ENCODE assay signal across 1 cellular context in the genomic region with DNA sequence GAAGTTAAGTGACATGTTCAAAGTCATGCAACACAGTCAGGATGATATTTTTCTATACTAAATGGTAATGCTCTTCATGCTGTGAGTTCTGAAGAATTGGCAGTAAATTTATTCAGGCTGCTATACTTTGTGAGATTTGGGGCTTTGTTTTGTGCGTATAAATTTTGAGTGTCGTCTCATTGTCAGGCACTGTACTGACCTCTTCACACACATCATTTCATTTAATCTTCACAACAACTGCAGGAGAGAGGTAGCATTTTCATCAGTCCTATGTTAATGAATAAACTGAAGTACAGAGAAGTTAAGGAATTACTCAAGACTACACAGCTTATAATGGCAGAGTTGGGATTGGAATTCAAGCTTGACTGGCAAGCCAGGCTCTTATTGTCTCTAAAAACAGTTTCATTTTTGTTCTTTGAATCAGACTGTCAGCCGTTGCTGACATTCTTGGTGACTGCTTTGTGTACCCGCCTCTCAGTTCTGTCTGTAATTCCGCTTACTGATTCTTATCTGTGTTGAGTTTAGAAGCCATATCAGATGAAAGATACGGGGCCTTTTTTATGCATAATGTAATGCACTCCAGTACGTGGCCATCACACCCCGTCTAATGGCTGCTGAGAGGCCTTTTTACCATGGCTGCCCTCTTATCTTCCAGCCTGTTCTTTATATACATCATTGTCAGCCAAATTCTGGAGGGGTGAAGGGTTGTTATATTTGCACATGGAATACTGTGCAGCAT.
TF ChIP-seq lines count a peak whose summit lies in the region.

No MANE protein-coding gene starts in this region.

TF ChIP-seq in K562, 482 proteins besides CTCF, POLR2A, EP300 and RAD21 (continued from another document):
- TF ChIP-seq, protein P1, sequence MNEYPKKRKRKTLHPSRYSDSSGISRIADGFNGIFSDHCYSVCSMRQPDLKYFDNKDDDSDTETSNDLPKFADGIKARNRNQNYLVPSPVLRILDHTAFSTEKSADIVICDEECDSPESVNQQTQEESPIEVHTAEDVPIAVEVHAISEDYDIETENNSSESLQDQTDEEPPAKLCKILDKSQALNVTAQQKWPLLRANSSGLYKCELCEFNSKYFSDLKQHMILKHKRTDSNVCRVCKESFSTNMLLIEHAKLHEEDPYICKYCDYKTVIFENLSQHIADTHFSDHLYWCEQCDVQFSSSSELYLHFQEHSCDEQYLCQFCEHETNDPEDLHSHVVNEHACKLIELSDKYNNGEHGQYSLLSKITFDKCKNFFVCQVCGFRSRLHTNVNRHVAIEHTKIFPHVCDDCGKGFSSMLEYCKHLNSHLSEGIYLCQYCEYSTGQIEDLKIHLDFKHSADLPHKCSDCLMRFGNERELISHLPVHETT (CRISPR knock-in tag; conservative IDR thresholded peaks at IDR 0.05 in 1 of 2, IDR thresholded peaks at IDR 0.05 in 1 of 2), result peak in 1 of 2 experiments; percentile 75; a peak in 1 of 4 replicates
- no peak for TF ChIP-seq ATF1 (CRISPR knock-in tag; IDR thresholded peaks at IDR 0.05)
- TF ChIP-seq ATF1 (tag; IDR thresholded peaks at IDR 0.05), result 0 out of 2 replicates have a peak, but pooled peaks have one; percentile 16
- TF ChIP-seq, protein P2, sequence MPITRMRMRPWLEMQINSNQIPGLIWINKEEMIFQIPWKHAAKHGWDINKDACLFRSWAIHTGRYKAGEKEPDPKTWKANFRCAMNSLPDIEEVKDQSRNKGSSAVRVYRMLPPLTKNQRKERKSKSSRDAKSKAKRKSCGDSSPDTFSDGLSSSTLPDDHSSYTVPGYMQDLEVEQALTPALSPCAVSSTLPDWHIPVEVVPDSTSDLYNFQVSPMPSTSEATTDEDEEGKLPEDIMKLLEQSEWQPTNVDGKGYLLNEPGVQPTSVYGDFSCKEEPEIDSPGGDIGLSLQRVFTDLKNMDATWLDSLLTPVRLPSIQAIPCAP (CRISPR knock-in tag; IDR thresholded peaks at IDR 0.05; ENCODE audit: borderline replicate concordance), result no peak
- no peak for TF ChIP-seq ATF3 (IDR thresholded peaks at IDR 0.05)
- TF ChIP-seq ATF3 (CRISPR knock-in tag; conservative IDR thresholded peaks at IDR 0.05), result no peak
- TF ChIP-seq MAZ (CRISPR knock-in tag; conservative IDR thresholded peaks at IDR 0.05 in 1 of 2, IDR thresholded peaks at IDR 0.05 in 1 of 2), result 0 out of 4 replicates have a peak, but pooled peaks of 1 of the 2 experiments have one; percentile 35
- TF ChIP-seq ZBTB9 (CRISPR knock-in tag; IDR thresholded peaks at IDR 0.05), result peak; percentile 89
- TF ChIP-seq ZNF766 (CRISPR knock-in tag; conservative IDR thresholded peaks at IDR 0.05), result 0 out of 2 replicates have a peak, but pooled peaks have one; percentile 19
- peak; percentile 43 for TF ChIP-seq ZFP1 (CRISPR knock-in tag; IDR thresholded peaks at IDR 0.05)
- TF ChIP-seq HCFC1 (IDR thresholded peaks at IDR 0.05; ENCODE audit: low read depth, low read length), result no peak
- no peak for TF ChIP-seq ARID3A (IDR thresholded peaks at IDR 0.05; ENCODE audit: borderline replicate concordance, low read depth, low read length)
- TF ChIP-seq NR4A1 (CRISPR knock-in tag; IDR thresholded peaks at IDR 0.05), result no peak
- 0 out of 2 replicates have a peak, but pooled peaks have one; percentile 31 for TF ChIP-seq NR4A1 (tag; IDR thresholded peaks at IDR 0.05)
- TF ChIP-seq PKNOX1 (IDR thresholded peaks at IDR 0.05), result 0 out of 2 replicates have a peak, but pooled peaks have one; percentile 13
- TF ChIP-seq CBX2 (IDR thresholded peaks at IDR 0.05; ENCODE audit: insufficient read depth, low read length, poor library complexity, severe bottlenecking), result no peak
- TF ChIP-seq GMEB1 (CRISPR knock-in tag; IDR thresholded peaks at IDR 0.05), result peak; percentile 31; the same call in 1 of the 2 replicates
- TF ChIP-seq SRF (CRISPR knock-in tag; IDR thresholded peaks at IDR 0.05), result 0 out of 4 replicates have a peak, but pooled peaks of 1 of the 2 experiments have one; percentile 15
- no peak for TF ChIP-seq NR3C1 (CRISPR knock-in tag; IDR thresholded peaks at IDR 0.05)
- 0 out of 2 replicates have a peak, but pooled peaks have one; percentile 25 for TF ChIP-seq SMAD3 (CRISPR knock-in tag; conservative IDR thresholded peaks at IDR 0.05)
- TF ChIP-seq ZNF3 (CRISPR knock-in tag; IDR thresholded peaks at IDR 0.05), result 0 out of 2 replicates have a peak, but pooled peaks have one; percentile 55
- no peak for TF ChIP-seq RFX1 (IDR thresholded peaks at IDR 0.05)
- TF ChIP-seq ZNF165 (CRISPR knock-in tag; IDR thresholded peaks at IDR 0.05; ENCODE audit: borderline replicate concordance), result peak; percentile 61; the same call in 1 of the 2 replicates
- peak; percentile 67 for TF ChIP-seq ATF4 (CRISPR knock-in tag; IDR thresholded peaks at IDR 0.05)
- 0 out of 2 replicates have a peak, but pooled peaks have one; percentile 21 for TF ChIP-seq CXXC5 (CRISPR knock-in tag; IDR thresholded peaks at IDR 0.05)
- peak; percentile 41; the same call in 1 of the 2 replicates for TF ChIP-seq SOX6 (IDR thresholded peaks at IDR 0.05)
- TF ChIP-seq ARNT (IDR thresholded peaks at IDR 0.05), result peak in 1 of 2 experiments; percentile 59; a peak in 1 of 4 replicates
- peak; percentile 25; the same call in 1 of the 2 replicates for TF ChIP-seq ZNF311 (CRISPR knock-in tag; IDR thresholded peaks at IDR 0.05)
- TF ChIP-seq KLF6 (CRISPR knock-in tag; IDR thresholded peaks at IDR 0.05; ENCODE audit: borderline replicate concordance), result peak; percentile 10; the same call in 1 of the 2 replicates
- no peak for TF ChIP-seq LCOR (CRISPR knock-in tag; IDR thresholded peaks at IDR 0.05)
- TF ChIP-seq FOSL1 (tag; conservative IDR thresholded peaks at IDR 0.05), result peak; percentile 32; the same call in 1 of the 2 replicates
- TF ChIP-seq, protein P3, sequence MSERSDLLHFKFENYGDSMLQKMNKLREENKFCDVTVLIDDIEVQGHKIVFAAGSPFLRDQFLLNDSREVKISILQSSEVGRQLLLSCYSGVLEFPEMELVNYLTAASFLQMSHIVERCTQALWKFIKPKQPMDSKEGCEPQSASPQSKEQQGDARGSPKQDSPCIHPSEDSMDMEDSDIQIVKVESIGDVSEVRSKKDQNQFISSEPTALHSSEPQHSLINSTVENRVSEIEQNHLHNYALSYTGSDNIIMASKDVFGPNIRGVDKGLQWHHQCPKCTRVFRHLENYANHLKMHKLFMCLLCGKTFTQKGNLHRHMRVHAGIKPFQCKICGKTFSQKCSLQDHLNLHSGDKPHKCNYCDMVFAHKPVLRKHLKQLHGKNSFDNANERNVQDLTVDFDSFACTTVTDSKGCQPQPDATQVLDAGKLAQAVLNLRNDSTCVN (CRISPR knock-in tag; IDR thresholded peaks at IDR 0.05), result no peak
- TF ChIP-seq SMARCA4 (IDR thresholded peaks at IDR 0.05), result 0 out of 2 replicates have a peak, but pooled peaks have one; percentile 33
- no peak for TF ChIP-seq BMI1 (IDR thresholded peaks at IDR 0.05; ENCODE audit: low read length)
- TF ChIP-seq ZNF239 (CRISPR knock-in tag; IDR thresholded peaks at IDR 0.05), result peak; percentile 50; the same call in 1 of the 2 replicates
- peak; percentile 39; the same call in 1 of the 2 replicates for TF ChIP-seq ZNF444 (CRISPR knock-in tag; IDR thresholded peaks at IDR 0.05)
- TF ChIP-seq, protein P4, sequence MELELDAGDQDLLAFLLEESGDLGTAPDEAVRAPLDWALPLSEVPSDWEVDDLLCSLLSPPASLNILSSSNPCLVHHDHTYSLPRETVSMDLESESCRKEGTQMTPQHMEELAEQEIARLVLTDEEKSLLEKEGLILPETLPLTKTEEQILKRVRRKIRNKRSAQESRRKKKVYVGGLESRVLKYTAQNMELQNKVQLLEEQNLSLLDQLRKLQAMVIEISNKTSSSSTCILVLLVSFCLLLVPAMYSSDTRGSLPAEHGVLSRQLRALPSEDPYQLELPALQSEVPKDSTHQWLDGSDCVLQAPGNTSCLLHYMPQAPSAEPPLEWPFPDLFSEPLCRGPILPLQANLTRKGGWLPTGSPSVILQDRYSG (tag; conservative IDR thresholded peaks at IDR 0.05; ENCODE audit: low read depth), result peak; percentile 73; the same call in 1 of the 2 replicates
- no peak for TF ChIP-seq ZFX (CRISPR knock-in tag; IDR thresholded peaks at IDR 0.05)
- TF ChIP-seq IRF9 (tag; IDR thresholded peaks at IDR 0.05), result no peak
- TF ChIP-seq YY1 (IDR thresholded peaks at IDR 0.05; ENCODE audit: borderline replicate concordance in 1 of 3, control insufficient read depth in 1 of 3, extremely low read depth in 1 of 3, insufficient read depth in 3 of 3, insufficient read length in 1 of 3, insufficient replicate concordance in 2 of 3, low read depth in 1 of 3, low read length in 2 of 3), result peak in 1 of 3 experiments; percentile 81
- peak; percentile 78 for TF ChIP-seq ZBTB17 (CRISPR knock-in tag; IDR thresholded peaks at IDR 0.05)
